ENCODE assay signal across 13 cellular contexts in the genomic region with DNA sequence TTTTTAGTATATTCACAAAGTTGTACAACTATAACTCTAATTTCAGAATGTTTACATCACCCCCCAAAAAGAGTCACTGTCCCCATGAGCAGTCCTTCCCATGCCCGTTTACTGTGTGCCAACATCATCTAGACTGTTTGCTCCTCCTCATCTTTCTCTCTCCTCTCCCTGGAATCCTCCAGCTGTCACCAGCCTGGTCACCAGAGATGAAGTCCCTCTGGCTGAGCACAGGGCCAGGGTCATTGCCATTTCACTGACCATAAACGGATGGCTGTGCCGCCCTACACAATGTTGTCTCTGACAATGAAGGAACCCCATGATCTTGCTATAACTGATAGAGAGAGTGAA. TPM values are rescaled to one million over a fixed set of nuclear protein-coding genes. Genes with fewer than 3 reads are reported as not detected.
DNase-seq lines count a peak whose midpoint lies in the region; ATAC-seq, FAIRE-seq and TF ChIP-seq lines count a peak whose summit lies in the region.
"Had no signal": no experiment of that assay in that cellular context is flagged by ENCODE, and none has a peak within 500 bp of the region (broad histone marks: within the 10 kb centered on the region; RNA-seq: fewer than 3 reads in every experiment).

No MANE protein-coding gene starts in this region.

- peak overlapping the region; percentile 87 to 95 for H2BK12ac ChIP-seq in mesenchymal stem cell (ENCODE audit: low read length in 2 of 2)

- no peak overlapping the region for H2AFZ ChIP-seq in mesenchymal stem cell (ENCODE audit: low read depth, low read length)

- peak overlapping the region; percentile 46 to 56 for H3K18ac ChIP-seq in mesenchymal stem cell (ENCODE audit: low read depth in 1 of 2, low read length in 2 of 2)

- no peak overlapping the region for H2BK120ac ChIP-seq in mesenchymal stem cell (ENCODE audit: low read depth, low read length)

- H3K4me1 ChIP-seq in left ventricle myocardium inferior (peaks cover 12% of the 10 kb centered on the region), mesenchymal stem cell (ENCODE audit: control insufficient read depth, insufficient read depth, low read depth, low read length) (peaks cover 1% of the 10 kb centered on the region)

- peak overlapping the region in 1 of 2 experiments; percentile 18 for H3K14ac ChIP-seq in mesenchymal stem cell (ENCODE audit: low read length in 2 of 2)

- no peak overlapping the region for H2AK5ac ChIP-seq in mesenchymal stem cell (ENCODE audit: low read length, severe bottlenecking)

- no peaks in the 10 kb centered on the region for H3K9me3 ChIP-seq in left ventricle myocardium inferior (replicated peaks)
- no peaks in the 10 kb centered on the region for H3K9me3 ChIP-seq in mesenchymal stem cell (ENCODE audit: control insufficient read depth, low read length)

- H3K4me3 ChIP-seq in left ventricle myocardium inferior (no peak overlapping the region), mesenchymal stem cell (ENCODE audit: insufficient read depth in 1 of 2, low read depth in 1 of 2, low read length in 2 of 2) (no peak overlapping the region)

- H3K27me3 Mint-ChIP-seq in activated T-helper 17 cell treated with anti-CD3 and anti-CD28 coated beads, Interleukin-2, amount 50 U/mL, for 72 hours = no peaks in the 10 kb centered on the region

- DNase-seq in left ventricle myocardium inferior (no peak), left ventricle myocardium superior (no peak), mesenchymal stem cell (no peak), urothelium cell line (ENCODE audit: low spot score) (no peak), NCI-H510A (lab: John Stamatoyannopoulos, UW) (no peak), NCI-H748 treated with DMSO at 0.1 percent for 48 hours (lab: John Stamatoyannopoulos, UW) (no peak), NCI-H1417 treated with DMSO at 0.1 percent for 48 hours (lab: John Stamatoyannopoulos, UW) (no peak)
- DNase-seq: C1 segment of cervical spinal cord, NCI-H1694 treated with DMSO at 0.1 percent for 48 hours, right cardiac atrium had no signal

- intact Hi-C loops in left ventricle myocardium inferior (cut with micrococcal nuclease) = no loop called here
- intact Hi-C loops in left ventricle myocardium superior (cut with micrococcal nuclease) = no loop called here

- peak overlapping the region; percentile 67 for H3K9ac ChIP-seq in mesenchymal stem cell (ENCODE audit: low read length)

- H3K9me3 Mint-ChIP-seq in activated T-helper 17 cell treated with anti-CD3 and anti-CD28 coated beads, Interleukin-2, amount 50 U/mL, for 72 hours = peaks cover 3% of the 10 kb centered on the region

- peaks cover 4% of the 10 kb centered on the region for H3K36me3 Mint-ChIP-seq in activated T-helper 17 cell treated with anti-CD3 and anti-CD28 coated beads, Interleukin-2, amount 50 U/mL, for 72 hours (ENCODE audit: low read depth)

- H3K4me3 Mint-ChIP-seq in activated T-helper 17 cell treated with anti-CD3 and anti-CD28 coated beads, Interleukin-2, amount 50 U/mL, for 72 hours = peak overlapping the region; percentile 93

- no peaks in the 10 kb centered on the region for H3K79me1 ChIP-seq in mesenchymal stem cell (replicated peaks; ENCODE audit: low read length, poor library complexity, severe bottlenecking)

- WGBS in mesenchymal stem cell = 98% methylated on average over 3 of the region's 3 CpGs

- peak overlapping the region in 1 of 2 experiments; percentile 23 for H3K23ac ChIP-seq in mesenchymal stem cell (ENCODE audit: low read length in 2 of 2)

- no peak for ATAC-seq in left ventricle myocardium superior
- peak; percentile 15 for ATAC-seq in activated T-helper 17 cell treated with anti-CD3 and anti-CD28 coated beads, Interleukin-2, amount 50 U/mL, for 72 hours (replicated peaks)

- no peak overlapping the region for H3K4ac ChIP-seq in mesenchymal stem cell (ENCODE audit: low read depth in 1 of 2, low read length in 2 of 2)

- peak; percentile 53 for FAIRE-seq in urothelium cell line (lab: Jason Lieb, UNC)
- FAIRE-seq: G401.6 had no signal

- H4K91ac ChIP-seq in mesenchymal stem cell (ENCODE audit: low read length) = peak overlapping the region; percentile 30

- H3K4me1 Mint-ChIP-seq in activated T-helper 17 cell treated with anti-CD3 and anti-CD28 coated beads, Interleukin-2, amount 50 U/mL, for 72 hours = peaks cover 64% of the 10 kb centered on the region

- no peaks in the 10 kb centered on the region for H3K27me3 ChIP-seq in left ventricle myocardium inferior (ENCODE audit: low read depth)
- H3K27me3 ChIP-seq in mesenchymal stem cell (ENCODE audit: control insufficient read depth in 1 of 2, insufficient read depth in 1 of 2, low read length in 2 of 2) = no peaks in the 10 kb centered on the region

- peak overlapping the region; percentile 26 for H2BK15ac ChIP-seq in mesenchymal stem cell (ENCODE audit: low read depth, poor library complexity, severe bottlenecking)

- H3K36me3 ChIP-seq in left ventricle myocardium inferior = no peaks in the 10 kb centered on the region
- no peaks in the 10 kb centered on the region for H3K36me3 ChIP-seq in mesenchymal stem cell (ENCODE audit: control insufficient read depth in 1 of 2, insufficient read depth in 2 of 2, low read depth in 1 of 2, low read length in 2 of 2)

- peak overlapping the region; percentile 76 for H3K27ac ChIP-seq in left ventricle myocardium inferior (replicated peaks)
- H3K27ac ChIP-seq in mesenchymal stem cell (ENCODE audit: low read length, poor library complexity, severe bottlenecking) = no peak overlapping the region

- no peak for TF ChIP-seq CTCF in left ventricle myocardium inferior (IDR thresholded peaks at IDR 0.05; ENCODE audit: borderline replicate concordance)

- no peak overlapping the region for H3K4me2 ChIP-seq in mesenchymal stem cell (ENCODE audit: low read length, poor library complexity, severe bottlenecking)

- no peak overlapping the region for H2BK5ac ChIP-seq in mesenchymal stem cell (ENCODE audit: low read depth, low read length, poor library complexity, severe bottlenecking)

- no peak overlapping the region for H4K8ac ChIP-seq in mesenchymal stem cell (ENCODE audit: low read length)

- peak overlapping the region; percentile 99 for H3K27ac Mint-ChIP-seq in activated T-helper 17 cell treated with anti-CD3 and anti-CD28 coated beads, Interleukin-2, amount 50 U/mL, for 72 hours

RNA-seq across cellular contexts. Expression of gene C2CD4B, which starts 45.2 kb away (rescaled TPM):
- total RNA-seq in left ventricle myocardium inferior (1.9 TPM), left ventricle myocardium superior (1.7 TPM)
- 1 to 10 TPM in 1 of 2 donors, under 1 TPM in 1; 0.76 to 1.5 TPM for total RNA-seq in activated T-helper 17 cell treated with anti-CD3 and anti-CD28 coated beads, Interleukin-2, amount 50 U/mL, for 72 hours
- polyA plus RNA-seq in mesenchymal stem cell (2013, experiment 1 of 2) = not detected
- not detected for polyA plus RNA-seq in mesenchymal stem cell (2013, experiment 2 of 2)

RNA-seq across cellular contexts. Expression of gene C2CD4A, which starts 53.1 kb away (rescaled TPM):
- total RNA-seq in left ventricle myocardium inferior (not detected), left ventricle myocardium superior (not detected)
- 1 to 10 TPM; 1.3 to 5.8 TPM for total RNA-seq in activated T-helper 17 cell treated with anti-CD3 and anti-CD28 coated beads, Interleukin-2, amount 50 U/mL, for 72 hours
- not detected for polyA plus RNA-seq in mesenchymal stem cell (2013, experiment 1 of 2)
- polyA plus RNA-seq in mesenchymal stem cell (2013, experiment 2 of 2) = not detected
- total RNA-seq: right cardiac atrium; T-helper 1 cell treated with Interleukin-12 subunit alpha and Interleukin-12 subunit beta and Interleukin-4 antibody, amounts not matched to agents 30 ng/mL and 1 ng/mL, for 36 hours had no signal

RNA-seq across cellular contexts. Expression of gene VPS13C, which starts 59.7 kb away (rescaled TPM):
- total RNA-seq in left ventricle myocardium inferior = 32.9 TPM
- 38.6 TPM for total RNA-seq in left ventricle myocardium superior
- 10 to 100 TPM; 67.0 to 85.2 TPM for total RNA-seq in activated T-helper 17 cell treated with anti-CD3 and anti-CD28 coated beads, Interleukin-2, amount 50 U/mL, for 72 hours
- polyA plus RNA-seq in mesenchymal stem cell (2013, experiment 1 of 2) = 14.8 TPM
- polyA plus RNA-seq in mesenchymal stem cell (2013, experiment 2 of 2) = 14.0 TPM
